In genomic region chrX:139702658-139703057, GRCh38 we compare ENCODE assay signal across 30 cellular contexts. TPM values are rescaled to one million over a fixed set of nuclear protein-coding genes. Genes with fewer than 3 reads are reported as not detected.
"Had no signal": no experiment of that assay in that cellular context is flagged by ENCODE, and none has a peak within 500 bp of the region (broad histone marks: within the 10 kb centered on the region; RNA-seq: fewer than 3 reads in every experiment).

No MANE protein-coding gene starts in this region.

- FAIRE-seq: urothelium cell line had no signal

- H3K27me3 Mint-ChIP-seq: stimulated activated memory B cell treated with anti-CD40 and anti-IgM and Interleukin-4, amounts not matched to agents 10 μg/mL and 1 μg/mL and 100 μg/mL, for 72 hours; stimulated activated naive B cell treated with anti-CD40 and anti-IgM and Interleukin-4, amounts not matched to agents 10 μg/mL and 1 μg/mL and 100 μg/mL, for 72 hours; stimulated activated naive CD8-positive, alpha-beta T cell treated with anti-CD3 and anti-CD28 coated beads, Interleukin-15, amount 100 ng/mL, for 72 hours; stimulated activated naive CD8-positive, alpha-beta T cell treated with anti-CD3 and anti-CD28 coated beads, Interleukin-15, Interleukin-2, amounts not matched to agents 100 ng/mL and 50 ng/mL, for 24 hours had no signal

- H3K4me1 ChIP-seq: stomach, suprapubic skin, testis, thyroid gland, tibial artery, tibial nerve, transverse colon, upper lobe of left lung, upper lobe of right lung, uterus, vagina had no signal

- H3K36me3 Mint-ChIP-seq: stimulated activated effector memory CD8-positive, alpha-beta T cell treated with anti-CD3 and anti-CD28 coated beads, Interleukin-12 subunit alpha, Interleukin-12 subunit beta, amount 100 ng/mL, for 72 hours; type B pancreatic cell had no signal

- H3K27ac ChIP-seq: stomach, suprapubic skin, testis, thoracic aorta, thyroid gland, tibial artery, tibial nerve, transverse colon, upper lobe of left lung, upper lobe of right lung, uterus, vagina had no signal

- H3K9me3 ChIP-seq: suprapubic skin, testis, thoracic aorta, thyroid gland, tibial artery, tibial nerve, transverse colon, upper lobe of left lung, upper lobe of right lung, uterus, vagina had no signal

- H3K4me3 Mint-ChIP-seq: stimulated activated effector memory CD8-positive, alpha-beta T cell treated with anti-CD3 and anti-CD28 coated beads, Interleukin-12 subunit alpha, Interleukin-12 subunit beta, amount 100 ng/mL, for 72 hours; stimulated activated memory B cell treated with anti-CD40 and anti-IgM and Interleukin-4, amounts not matched to agents 10 μg/mL and 1 μg/mL and 100 μg/mL, for 72 hours; stimulated activated naive B cell treated with anti-CD40 and anti-IgM and Interleukin-4, amounts not matched to agents 10 μg/mL and 1 μg/mL and 100 μg/mL, for 72 hours; stimulated activated naive CD8-positive, alpha-beta T cell treated with anti-CD3 and anti-CD28 coated beads, Interleukin-15, amount 100 ng/mL, for 72 hours; stimulated activated naive CD8-positive, alpha-beta T cell treated with anti-CD3 and anti-CD28 coated beads, Interleukin-15, Interleukin-2, amounts not matched to agents 100 ng/mL and 50 ng/mL, for 24 hours; type B pancreatic cell had no signal

- H3K4me1 Mint-ChIP-seq: stimulated activated effector memory CD8-positive, alpha-beta T cell treated with anti-CD3 and anti-CD28 coated beads, Interleukin-12 subunit alpha, Interleukin-12 subunit beta, amount 100 ng/mL, for 72 hours; stimulated activated memory B cell treated with anti-CD40 and anti-IgM and Interleukin-4, amounts not matched to agents 10 μg/mL and 1 μg/mL and 100 μg/mL, for 72 hours; stimulated activated naive B cell treated with anti-CD40 and anti-IgM and Interleukin-4, amounts not matched to agents 10 μg/mL and 1 μg/mL and 100 μg/mL, for 72 hours; stimulated activated naive CD8-positive, alpha-beta T cell treated with anti-CD3 and anti-CD28 coated beads, Interleukin-15, amount 100 ng/mL, for 72 hours had no signal

- H3K27me3 ChIP-seq: suprapubic skin, testis, thyroid gland, tibial artery, tibial nerve, transverse colon, upper lobe of left lung, upper lobe of right lung, uterus, vagina had no signal

- ATAC-seq: stimulated activated effector memory CD8-positive, alpha-beta T cell treated with anti-CD3 and anti-CD28 coated beads, Interleukin-12 subunit alpha, Interleukin-12 subunit beta, amount 100 ng/mL, for 72 hours; stimulated activated memory B cell treated with anti-CD40 and anti-IgM and Interleukin-4, amounts not matched to agents 10 μg/mL and 1 μg/mL and 100 μg/mL, for 72 hours; stimulated activated naive B cell treated with anti-CD40 and anti-IgM and Interleukin-4, amounts not matched to agents 10 μg/mL and 1 μg/mL and 100 μg/mL, for 72 hours; stimulated activated naive CD8-positive, alpha-beta T cell treated with anti-CD3 and anti-CD28 coated beads, Interleukin-15, amount 100 ng/mL, for 72 hours; stimulated activated naive CD8-positive, alpha-beta T cell treated with anti-CD3 and anti-CD28 coated beads, Interleukin-15, Interleukin-2, amounts not matched to agents 100 U/mL and 50 U/mL, for 24 hours; upper lobe of right lung had no signal

- DNase-seq: stimulated activated CD4-positive, alpha-beta T cell treated with anti-CD3 and anti-CD28 coated beads, Interleukin-2, amount 100 ng/mL, for 48 hours; stimulated activated CD4-positive, alpha-beta T cell treated with anti-CD3 and anti-CD28 coated beads, Interleukin-4, amount 100 ng/mL, for 1 hour; stimulated activated CD4-positive, alpha-beta T cell treated with anti-CD3 and anti-CD28 coated beads, Interleukin-4, amount 100 ng/mL, for 24 hours; stimulated activated CD4-positive, alpha-beta T cell treated with anti-CD3 and anti-CD28 coated beads, Interleukin-4, amount 100 ng/mL, for 4 hours; stimulated activated CD8-positive, alpha-beta memory T cell treated with anti-CD3 and anti-CD28 coated beads, Interleukin-4, amount 100 ng/mL, for 48 hours; stimulated activated naive B cell treated with anti-CD40 and anti-IgM and Interleukin-4, amounts not matched to agents 10 μg/mL and 1 μg/mL and 100 μg/mL, for 72 hours; stimulated activated naive CD4-positive, alpha-beta T cell; stimulated activated naive CD4-positive, alpha-beta T cell treated with Interleukin-2 at 50 U/mL for 16 hours; stimulated activated naive CD8-positive, alpha-beta T cell treated with anti-CD3 and anti-CD28 coated beads, Interleukin-15, amount 100 ng/mL, for 72 hours; stimulated activated naive CD8-positive, alpha-beta T cell treated with anti-CD3 and anti-CD28 coated beads, Interleukin-15, Interleukin-2, amounts not matched to agents 100 U/mL and 50 U/mL, for 24 hours; stomach; substantia nigra; testis; thyroid gland; tibial artery; transverse colon; trophoblast cell; upper lobe of left lung; upper lobe of right lung; uterus had no signal

- H3K4me3 ChIP-seq: stomach, suprapubic skin, testis, thoracic aorta, thyroid gland, tibial artery, tibial nerve, transverse colon, upper lobe of left lung, upper lobe of right lung, uterus, vagina had no signal

- H3K27ac Mint-ChIP-seq: stimulated activated effector memory CD8-positive, alpha-beta T cell treated with anti-CD3 and anti-CD28 coated beads, Interleukin-12 subunit alpha, Interleukin-12 subunit beta, amount 100 ng/mL, for 72 hours; stimulated activated memory B cell treated with anti-CD40 and anti-IgM and Interleukin-4, amounts not matched to agents 10 μg/mL and 1 μg/mL and 100 μg/mL, for 72 hours; stimulated activated naive B cell treated with anti-CD40 and anti-IgM and Interleukin-4, amounts not matched to agents 10 μg/mL and 1 μg/mL and 100 μg/mL, for 72 hours; stimulated activated naive CD8-positive, alpha-beta T cell treated with anti-CD3 and anti-CD28 coated beads, Interleukin-15, amount 100 ng/mL, for 72 hours; stimulated activated naive CD8-positive, alpha-beta T cell treated with anti-CD3 and anti-CD28 coated beads, Interleukin-15, Interleukin-2, amounts not matched to agents 100 ng/mL and 50 ng/mL, for 24 hours; type B pancreatic cell had no signal

- H3K9me3 Mint-ChIP-seq: stimulated activated effector memory CD8-positive, alpha-beta T cell treated with anti-CD3 and anti-CD28 coated beads, Interleukin-12 subunit alpha, Interleukin-12 subunit beta, amount 100 ng/mL, for 72 hours; stimulated activated memory B cell treated with anti-CD40 and anti-IgM and Interleukin-4, amounts not matched to agents 10 μg/mL and 1 μg/mL and 100 μg/mL, for 72 hours; stimulated activated naive CD8-positive, alpha-beta T cell treated with anti-CD3 and anti-CD28 coated beads, Interleukin-15, amount 100 ng/mL, for 72 hours; stimulated activated naive CD8-positive, alpha-beta T cell treated with anti-CD3 and anti-CD28 coated beads, Interleukin-15, Interleukin-2, amounts not matched to agents 100 ng/mL and 50 ng/mL, for 24 hours had no signal

- H3K36me3 ChIP-seq: stomach, suprapubic skin, thoracic aorta, thyroid gland, tibial artery, tibial nerve, transverse colon, upper lobe of left lung, upper lobe of right lung, uterus, vagina had no signal

RNA-seq across cellular contexts. Expression of gene MCF2, which starts 5.3 kb away (rescaled TPM):
- total RNA-seq: subcutaneous adipose tissue, transverse colon, upper lobe of right lung had no signal
